In the genomic region with DNA sequence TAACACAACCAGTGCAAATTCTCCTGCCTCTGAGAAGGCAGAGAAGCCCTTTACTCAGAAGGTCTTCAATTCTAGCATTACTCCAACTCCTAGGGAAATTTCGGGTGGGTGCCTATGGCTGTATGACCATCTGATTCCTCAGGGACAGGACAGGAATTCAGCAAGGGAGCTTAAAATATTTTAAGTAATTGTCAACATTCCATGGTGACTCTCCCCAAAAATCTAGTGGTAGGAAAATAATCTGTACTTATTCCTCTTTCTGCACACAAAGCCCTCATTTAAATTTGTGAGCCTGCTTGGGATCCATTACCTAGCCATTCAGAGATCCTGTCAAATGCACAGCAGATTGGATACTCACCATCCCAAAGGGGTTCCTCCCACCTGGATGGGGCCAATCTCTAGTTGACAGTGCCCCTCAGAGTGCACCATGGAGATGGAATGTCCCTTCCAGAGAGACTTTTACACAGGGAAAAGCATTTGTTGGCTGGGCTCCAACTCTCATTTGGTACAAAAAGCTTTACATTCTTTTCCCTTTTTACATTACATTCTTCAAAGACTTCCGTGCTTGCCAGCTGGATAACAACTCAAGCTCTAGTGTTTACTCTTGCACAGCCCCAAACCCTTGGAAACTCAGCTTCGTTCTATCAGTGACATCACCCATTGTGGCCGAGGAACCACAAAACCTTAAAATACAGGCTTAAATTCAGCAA, we compare ENCODE assay signal across 8 cellular contexts. TPM values are rescaled to one million over a fixed set of nuclear protein-coding genes. Genes with fewer than 3 reads are reported as not detected.
A peak's percentile ranks its signal among the peaks of the same experiment; 100 is the strongest.
DNase-seq lines count a peak whose midpoint lies in the region; ATAC-seq and TF ChIP-seq lines count a peak whose summit lies in the region.
"Had no signal": no experiment of that assay in that cellular context is flagged by ENCODE, and none has a peak within 500 bp of the region (broad histone marks: within the 10 kb centered on the region; RNA-seq: fewer than 3 reads in every experiment).

No MANE protein-coding gene starts in this region.

- no peak overlapping the region for H3K4me3 ChIP-seq in retinal pigment epithelial cell (ENCODE audit: low read length)

- ATAC-seq in HG02678 (IDR thresholded peaks at IDR 0.05; ENCODE audit: unreplicated experiment): no peak

- TF ChIP-seq CTCF in retinal pigment epithelial cell (conservative IDR thresholded peaks at IDR 0.05; ENCODE audit: low read depth, low read length): no peak

- DNase-seq in LHCN-M2 (ENCODE audit: low read depth) (peak; percentile 82), dermis blood vessel endothelial cell (peak; percentile 71), retinal pigment epithelial cell (ENCODE audit: low read depth) (peak; percentile 96), NCI-H510A treated with DMSO at 0.1 percent for 48 hours (lab: John Stamatoyannopoulos, UW) (no peak)
- no peak for DNase-seq in stimulated activated CD4-positive, alpha-beta T cell treated with anti-CD3 and anti-CD28 coated beads, Interleukin-2, amount 100 ng/mL, for 24 hours
- DNase-seq: activated naive CD8-positive, alpha-beta T cell treated with anti-CD3 and anti-CD28 coated beads, Interleukin-2, amount 10 ng/mL, durations not matched to agents 7 days and 5 days; NCI-H1092 treated with DMSO at 0.1 percent for 48 hours had no signal

RNA-seq across cellular contexts. Expression of gene TMEM150A, which starts 3.1 kb away (rescaled TPM):
- 18.9 and 24.4 TPM in 2 replicates for total RNA-seq in LHCN-M2 (2014; rRNA removed)
- polyA plus RNA-seq in LHCN-M2 (2012): 39.2 TPM
- 9.4 and 12.9 TPM in 2 replicates for total RNA-seq in dermis blood vessel endothelial cell

RNA-seq across cellular contexts. Expression of gene C2orf68, which starts 6.3 kb away (rescaled TPM):
- total RNA-seq in LHCN-M2 (2014; rRNA removed): 9.4 and 15.7 TPM in 2 replicates
- polyA plus RNA-seq in LHCN-M2 (2012): 25.8 TPM
- 16.9 and 24.7 TPM in 2 replicates for total RNA-seq in dermis blood vessel endothelial cell

RNA-seq across cellular contexts. Expression of gene RNF181, which starts 10.0 kb away (rescaled TPM):
- 235 and 236 TPM in 2 replicates for total RNA-seq in LHCN-M2 (2014; rRNA removed)
- 524 TPM for polyA plus RNA-seq in LHCN-M2 (2012)
- 151 and 208 TPM in 2 replicates for total RNA-seq in dermis blood vessel endothelial cell

RNA-seq across cellular contexts. Expression of gene USP39, which starts 10.4 kb away (rescaled TPM):
- total RNA-seq in LHCN-M2 (2014; rRNA removed) (68.3 and 92.4 TPM in 2 replicates), dermis blood vessel endothelial cell (44.6 and 51.5 TPM in 2 replicates)
- polyA plus RNA-seq in LHCN-M2 (2012): 52.7 TPM

RNA-seq across cellular contexts. Expression of gene VAMP5, which starts 21.3 kb away (rescaled TPM):
- total RNA-seq in LHCN-M2 (2014; rRNA removed): 111 and 146 TPM in 2 replicates
- 865 TPM for polyA plus RNA-seq in LHCN-M2 (2012)
- total RNA-seq in dermis blood vessel endothelial cell: 45.3 and 132 TPM in 2 replicates

Comparison
In these comparisons a context has a peak if more than half of its experiments do, and no peak if none do; other contexts are left out.
1. DNase-seq: peak in LHCN-M2 (single experiment), dermis blood vessel endothelial cell (single experiment) and retinal pigment epithelial cell (single experiment); none in stimulated activated CD4-positive, alpha-beta T cell treated with anti-CD3 and anti-CD28 coated beads, Interleukin-2, amount 100 ng/mL, for 24 hours (0 of 2) and NCI-H510A treated with DMSO at 0.1 percent for 48 hours (single experiment).